Comparison of ENCODE assay signal across 9 cellular contexts in the genomic region with DNA sequence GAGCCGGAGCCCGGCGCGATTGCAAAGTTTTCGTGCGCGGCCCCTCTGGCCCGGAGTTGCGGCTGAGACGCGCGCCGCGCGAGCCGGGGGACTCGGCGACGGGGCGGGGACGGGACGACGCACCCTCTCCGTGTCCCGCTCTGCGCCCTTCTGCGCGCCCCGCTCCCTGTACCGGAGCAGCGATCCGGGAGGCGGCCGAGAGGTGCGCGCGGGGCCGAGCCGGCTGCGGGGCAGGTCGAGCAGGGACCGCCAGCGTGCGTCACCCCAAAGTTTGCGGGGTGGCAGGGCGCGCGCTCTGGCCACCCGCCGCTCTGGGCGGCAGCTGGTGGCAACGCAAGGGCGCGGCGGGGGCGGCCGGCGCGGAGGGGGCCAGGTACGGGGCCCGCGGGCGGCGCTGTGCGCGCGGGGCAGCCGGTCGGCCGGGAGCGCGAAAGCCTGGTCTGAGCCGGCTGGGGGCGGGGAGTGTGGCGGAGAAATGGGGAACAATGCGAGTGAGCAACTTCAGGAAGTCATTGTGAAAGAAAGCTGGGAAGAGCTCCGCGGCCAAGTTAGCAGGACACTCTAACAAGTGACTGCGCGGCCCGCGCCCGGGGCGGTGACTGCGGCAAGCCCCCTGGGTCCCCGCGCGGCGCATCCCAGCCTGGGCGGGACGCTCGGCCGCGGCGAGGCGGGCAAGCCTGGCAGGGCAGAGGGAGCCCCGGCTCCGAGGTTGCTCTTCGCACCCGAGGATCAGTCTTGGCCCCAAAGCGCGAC. TPM values are rescaled to one million over a fixed set of nuclear protein-coding genes. Genes with fewer than 3 reads are reported as not detected.
DNase-seq lines count a peak whose midpoint lies in the region; ATAC-seq and TF ChIP-seq lines count a peak whose summit lies in the region.
"Had no signal": no experiment of that assay in that cellular context is flagged by ENCODE, and none has a peak within 500 bp of the region (broad histone marks: within the 10 kb centered on the region; RNA-seq: fewer than 3 reads in every experiment).

TSS of gene IKZF1 (plus strand) at position 559 of the 753 bp plus-strand sequence. CDS start 14,346 bp downstream, outside the sequence.

- H3K4me1 ChIP-seq in OCI-LY1 (ENCODE audit: insufficient read depth, low read length, severe bottlenecking) (peaks cover 38% of the 10 kb centered on the region), right cardiac atrium (ENCODE audit: control insufficient read depth, insufficient read depth, low read length) (no peaks in the 10 kb centered on the region), sigmoid colon (peaks cover 0 to 8% (median 5%) of the 10 kb centered on the region in 4 donors)

- peak; percentile 67 for DNase-seq in activated naive CD4-positive, alpha-beta T cell treated with Interleukin-2 at 50 U/mL for 16 hours
- DNase-seq in right cardiac atrium (peak; percentile 66 to 87 (median 86)), sigmoid colon (peak; percentile 78), NCI-H187 treated with DMSO at 0.1 percent for 48 hours (lab: John Stamatoyannopoulos, UW) (no peak)

- no peaks in the 10 kb centered on the region for H3K9me2 ChIP-seq in OCI-LY1 (ENCODE audit: low read depth, low read length)

- ATAC-seq in GM18520 (IDR thresholded peaks at IDR 0.05; ENCODE audit: unreplicated experiment) (peak; percentile 21), HG02763 (IDR thresholded peaks at IDR 0.05; ENCODE audit: unreplicated experiment) (peak; percentile 40), right cardiac atrium (peak; percentile 71 to 73), HG03095 (IDR thresholded peaks at IDR 0.05; ENCODE audit: unreplicated experiment) (no peak)

- H3K4me3 ChIP-seq in OCI-LY1 (ENCODE audit: low read depth, low read length, poor library complexity, severe bottlenecking) (peak within 1 kb of the TSS; percentile 74), right cardiac atrium (ENCODE audit: low read length) (peak within 1 kb of the TSS; percentile 67), sigmoid colon (peak within 1 kb of the TSS in 3 of 4 donors; percentile 36 to 47 (median 46))

- peak within 1 kb of the TSS; percentile 97 for H3K9ac ChIP-seq in OCI-LY1 (ENCODE audit: low read length)

- no peaks in the 10 kb centered on the region for H4K20me1 ChIP-seq in OCI-LY1 (ENCODE audit: insufficient read depth, low read length)

- intact Hi-C loops in right cardiac atrium (cut with DNase I): no loop called here
- intact Hi-C loops in sigmoid colon (cut with DNase I): no loop called here

- H3K4me2 ChIP-seq in OCI-LY1 (ENCODE audit: low read length): peak within 1 kb of the TSS; percentile 81

- no peak within 1 kb of the TSS for H2AFZ ChIP-seq in OCI-LY1 (ENCODE audit: low read length)

- WGBS in right cardiac atrium: under 1% methylated on average over 102 of the region's 102 CpGs
- WGBS in sigmoid colon, 2 donors: 0 to 1% methylated on average over 102 of the region's 102 CpGs

- no peak for TF ChIP-seq EP300 in sigmoid colon (IDR thresholded peaks at IDR 0.05)

- peaks cover 6% of the 10 kb centered on the region; the same call in 1 of the 2 replicates for H3F3A ChIP-seq in OCI-LY1 (ENCODE audit: insufficient read depth, low read length)

- H3K27me3 ChIP-seq in OCI-LY1 (ENCODE audit: insufficient read depth, low read length): peaks cover 11% of the 10 kb centered on the region; the same call in 1 of the 2 replicates
- H3K27me3 ChIP-seq in right cardiac atrium (ENCODE audit: control insufficient read depth, insufficient read depth): no peaks in the 10 kb centered on the region
- H3K27me3 ChIP-seq in sigmoid colon: peaks cover 7 to 46% (median 31%) of the 10 kb centered on the region in 3 donors

- TF ChIP-seq CTCF in OCI-LY1 (IDR thresholded peaks at IDR 0.05; ENCODE audit: low read length) (no peak), sigmoid colon (IDR thresholded peaks at IDR 0.05) (no peak)

- H3K79me2 ChIP-seq in OCI-LY1 (ENCODE audit: insufficient read depth, low read length): peaks cover 43% of the 10 kb centered on the region

- peaks cover 8% of the 10 kb centered on the region; the same call in 1 of the 2 replicates for H3K36me3 ChIP-seq in OCI-LY1 (ENCODE audit: insufficient read depth, low read length)
- no peaks in the 10 kb centered on the region for H3K36me3 ChIP-seq in sigmoid colon

- H3K9me3 ChIP-seq in OCI-LY1 (ENCODE audit: low read length) (no peaks in the 10 kb centered on the region), right cardiac atrium (ENCODE audit: control insufficient read depth, low read length) (no peaks in the 10 kb centered on the region), sigmoid colon (no peaks in the 10 kb centered on the region)

- no peak for TF ChIP-seq POLR2A in sigmoid colon (IDR thresholded peaks at IDR 0.05)

- H3K27ac ChIP-seq in OCI-LY1 (ENCODE audit: low read depth, low read length, poor library complexity, severe bottlenecking) (peak within 1 kb of the TSS; percentile 93), right cardiac atrium (ENCODE audit: low read length) (no peak within 1 kb of the TSS), sigmoid colon (peak within 1 kb of the TSS; percentile 28 to 62 (median 38))

RNA-seq across cellular contexts. Expression of gene IKZF1, which starts in this region (rescaled TPM):
- total RNA-seq in right cardiac atrium: 1 to 10 TPM; 3.4 to 6.8 (median 4.2) TPM
- 0.54 TPM for polyA plus RNA-seq in right cardiac atrium
- 10 to 100 TPM in 1 of 4 donors, 1 to 10 TPM in 3; 5.5 to 20.5 (median 7.6) TPM for total RNA-seq in sigmoid colon
- polyA plus RNA-seq in sigmoid colon: 10 to 100 TPM in 1 of 3 donors, 1 to 10 TPM in 2; 1.8 to 29.9 (median 1.8) TPM
- total RNA-seq: SK-MEL-5 had no signal
